ENCODE assay signal across 1 cellular context in genomic region chr4:5747746-5748365, GRCh38.
TF ChIP-seq lines count a peak whose summit lies in the region.

No MANE protein-coding gene starts in this region.

TF ChIP-seq in HepG2, 621 proteins besides CTCF, POLR2A, EP300 and RAD21 (continued from another document):
- no peak for TF ChIP-seq DR1 (CRISPR knock-in tag; IDR thresholded peaks at IDR 0.05)
- no peak for TF ChIP-seq HCFC1 (IDR thresholded peaks at IDR 0.05; ENCODE audit: low read depth, low read length)
- no peak for TF ChIP-seq HMG20B (CRISPR knock-in tag; conservative IDR thresholded peaks at IDR 0.05)
- TF ChIP-seq TRIM22 (IDR thresholded peaks at IDR 0.05) = no peak
- TF ChIP-seq HMGA1 (CRISPR knock-in tag; conservative IDR thresholded peaks at IDR 0.05) = no peak
- no peak for TF ChIP-seq ZNF20 (CRISPR knock-in tag; IDR thresholded peaks at IDR 0.05)
- no peak for TF ChIP-seq MAFG (CRISPR knock-in tag; IDR thresholded peaks at IDR 0.05)
- no peak for TF ChIP-seq HNRNPLL (IDR thresholded peaks at IDR 0.05; ENCODE audit: low read depth, low read length, poor library complexity, severe bottlenecking)
- no peak for TF ChIP-seq KLF15 (CRISPR knock-in tag; IDR thresholded peaks at IDR 0.05; ENCODE audit: borderline replicate concordance)
- TF ChIP-seq HDAC2 (CRISPR knock-in tag; IDR thresholded peaks at IDR 0.05) = no peak
TF ChIP-seq in HepG2: peak in this region for 0.
